Comparison of ENCODE assay signal across 2 cellular contexts in genomic region chr4:101857176-101857575, GRCh38.
TF ChIP-seq lines count a peak whose summit lies in the region.

No MANE protein-coding gene starts in this region.

TF ChIP-seq in IMR-90, 13 proteins besides CTCF, POLR2A, EP300 and RAD21:
- TF ChIP-seq CEBPB (IDR thresholded peaks at IDR 0.05; ENCODE audit: low read depth, low read length) (peak; percentile 64), NFE2L2 (IDR thresholded peaks at IDR 0.05; ENCODE audit: low read depth, low read length) (no peak)
TF ChIP-seq in IMR-90: peak in this region for 1.

TF ChIP-seq in H1, 55 proteins besides CTCF, POLR2A, EP300 and RAD21:
- TF ChIP-seq CEBPB (IDR thresholded peaks at IDR 0.05; ENCODE audit: low read depth, low read length) (peak; percentile 32; the same call in 1 of the 2 replicates), HDAC2 (IDR thresholded peaks at IDR 0.05; ENCODE audit: borderline replicate concordance in 1 of 2, low read depth in 2 of 2, low read length in 2 of 2) (no peak)
